1 cellular context compared by ENCODE assay signal in the genomic region with DNA sequence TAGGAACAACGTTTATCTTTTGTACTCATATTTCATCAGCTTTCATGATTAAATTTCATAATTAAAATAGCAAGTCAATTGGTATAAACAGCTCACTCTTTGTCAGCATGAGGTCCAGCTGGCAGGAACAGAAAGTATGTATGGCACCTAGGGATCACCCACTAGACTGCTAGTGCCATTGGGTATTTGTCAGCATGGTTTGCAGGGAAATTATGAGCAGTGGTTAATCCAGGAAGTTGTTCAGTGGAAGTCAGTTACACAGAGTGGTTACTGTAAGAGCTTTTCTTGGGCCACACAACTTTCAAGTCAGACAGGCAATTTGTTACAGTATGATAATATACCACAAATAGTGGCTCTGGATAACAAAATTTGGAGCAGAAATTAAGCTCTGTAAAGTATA.
TF ChIP-seq lines count a peak whose summit lies in the region.

No MANE protein-coding gene starts in this region.

TF ChIP-seq in GM23338, 12 proteins besides CTCF, POLR2A, EP300 and RAD21 (continued from another document):
- TF ChIP-seq, protein P1, sequence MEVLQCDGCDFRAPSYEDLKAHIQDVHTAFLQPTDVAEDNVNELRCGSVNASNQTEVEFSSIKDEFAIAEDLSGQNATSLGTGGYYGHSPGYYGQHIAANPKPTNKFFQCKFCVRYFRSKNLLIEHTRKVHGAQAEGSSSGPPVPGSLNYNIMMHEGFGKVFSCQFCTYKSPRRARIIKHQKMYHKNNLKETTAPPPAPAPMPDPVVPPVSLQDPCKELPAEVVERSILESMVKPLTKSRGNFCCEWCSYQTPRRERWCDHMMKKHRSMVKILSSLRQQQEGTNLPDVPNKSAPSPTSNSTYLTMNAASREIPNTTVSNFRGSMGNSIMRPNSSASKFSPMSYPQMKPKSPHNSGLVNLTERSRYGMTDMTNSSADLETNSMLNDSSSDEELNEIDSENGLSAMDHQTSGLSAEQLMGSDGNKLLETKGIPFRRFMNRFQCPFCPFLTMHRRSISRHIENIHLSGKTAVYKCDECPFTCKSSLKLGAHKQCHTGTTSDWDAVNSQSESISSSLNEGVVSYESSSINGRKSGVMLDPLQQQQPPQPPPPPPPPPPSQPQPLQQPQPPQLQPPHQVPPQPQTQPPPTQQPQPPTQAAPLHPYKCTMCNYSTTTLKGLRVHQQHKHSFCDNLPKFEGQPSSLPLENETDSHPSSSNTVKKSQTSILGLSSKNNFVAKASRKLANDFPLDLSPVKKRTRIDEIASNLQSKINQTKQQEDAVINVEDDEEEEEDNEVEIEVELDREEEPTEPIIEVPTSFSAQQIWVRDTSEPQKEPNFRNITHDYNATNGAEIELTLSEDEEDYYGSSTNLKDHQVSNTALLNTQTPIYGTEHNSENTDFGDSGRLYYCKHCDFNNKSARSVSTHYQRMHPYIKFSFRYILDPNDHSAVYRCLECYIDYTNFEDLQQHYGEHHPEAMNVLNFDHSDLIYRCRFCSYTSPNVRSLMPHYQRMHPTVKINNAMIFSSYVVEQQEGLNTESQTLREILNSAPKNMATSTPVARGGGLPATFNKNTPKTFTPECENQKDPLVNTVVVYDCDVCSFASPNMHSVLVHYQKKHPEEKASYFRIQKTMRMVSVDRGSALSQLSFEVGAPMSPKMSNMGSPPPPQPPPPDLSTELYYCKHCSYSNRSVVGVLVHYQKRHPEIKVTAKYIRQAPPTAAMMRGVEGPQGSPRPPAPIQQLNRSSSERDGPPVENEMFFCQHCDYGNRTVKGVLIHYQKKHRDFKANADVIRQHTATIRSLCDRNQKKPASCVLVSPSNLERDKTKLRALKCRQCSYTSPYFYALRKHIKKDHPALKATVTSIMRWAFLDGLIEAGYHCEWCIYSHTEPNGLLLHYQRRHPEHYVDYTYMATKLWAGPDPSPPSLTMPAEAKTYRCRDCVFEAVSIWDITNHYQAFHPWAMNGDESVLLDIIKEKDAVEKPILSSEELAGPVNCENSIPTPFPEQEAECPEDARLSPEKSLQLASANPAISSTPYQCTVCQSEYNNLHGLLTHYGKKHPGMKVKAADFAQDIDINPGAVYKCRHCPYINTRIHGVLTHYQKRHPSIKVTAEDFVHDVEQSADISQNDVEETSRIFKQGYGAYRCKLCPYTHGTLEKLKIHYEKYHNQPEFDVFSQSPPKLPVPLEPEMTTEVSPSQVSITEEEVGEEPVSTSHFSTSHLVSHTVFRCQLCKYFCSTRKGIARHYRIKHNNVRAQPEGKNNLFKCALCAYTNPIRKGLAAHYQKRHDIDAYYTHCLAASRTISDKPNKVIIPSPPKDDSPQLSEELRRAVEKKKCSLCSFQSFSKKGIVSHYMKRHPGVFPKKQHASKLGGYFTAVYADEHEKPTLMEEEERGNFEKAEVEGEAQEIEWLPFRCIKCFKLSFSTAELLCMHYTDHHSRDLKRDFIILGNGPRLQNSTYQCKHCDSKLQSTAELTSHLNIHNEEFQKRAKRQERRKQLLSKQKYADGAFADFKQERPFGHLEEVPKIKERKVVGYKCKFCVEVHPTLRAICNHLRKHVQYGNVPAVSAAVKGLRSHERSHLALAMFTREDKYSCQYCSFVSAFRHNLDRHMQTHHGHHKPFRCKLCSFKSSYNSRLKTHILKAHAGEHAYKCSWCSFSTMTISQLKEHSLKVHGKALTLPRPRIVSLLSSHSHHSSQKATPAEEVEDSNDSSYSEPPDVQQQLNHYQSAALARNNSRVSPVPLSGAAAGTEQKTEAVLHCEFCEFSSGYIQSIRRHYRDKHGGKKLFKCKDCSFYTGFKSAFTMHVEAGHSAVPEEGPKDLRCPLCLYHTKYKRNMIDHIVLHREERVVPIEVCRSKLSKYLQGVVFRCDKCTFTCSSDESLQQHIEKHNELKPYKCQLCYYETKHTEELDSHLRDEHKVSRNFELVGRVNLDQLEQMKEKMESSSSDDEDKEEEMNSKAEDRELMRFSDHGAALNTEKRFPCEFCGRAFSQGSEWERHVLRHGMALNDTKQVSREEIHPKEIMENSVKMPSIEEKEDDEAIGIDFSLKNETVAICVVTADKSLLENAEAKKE (CRISPR knock-in tag; IDR thresholded peaks at IDR 0.05) = no peak
- TF ChIP-seq, protein P2, sequence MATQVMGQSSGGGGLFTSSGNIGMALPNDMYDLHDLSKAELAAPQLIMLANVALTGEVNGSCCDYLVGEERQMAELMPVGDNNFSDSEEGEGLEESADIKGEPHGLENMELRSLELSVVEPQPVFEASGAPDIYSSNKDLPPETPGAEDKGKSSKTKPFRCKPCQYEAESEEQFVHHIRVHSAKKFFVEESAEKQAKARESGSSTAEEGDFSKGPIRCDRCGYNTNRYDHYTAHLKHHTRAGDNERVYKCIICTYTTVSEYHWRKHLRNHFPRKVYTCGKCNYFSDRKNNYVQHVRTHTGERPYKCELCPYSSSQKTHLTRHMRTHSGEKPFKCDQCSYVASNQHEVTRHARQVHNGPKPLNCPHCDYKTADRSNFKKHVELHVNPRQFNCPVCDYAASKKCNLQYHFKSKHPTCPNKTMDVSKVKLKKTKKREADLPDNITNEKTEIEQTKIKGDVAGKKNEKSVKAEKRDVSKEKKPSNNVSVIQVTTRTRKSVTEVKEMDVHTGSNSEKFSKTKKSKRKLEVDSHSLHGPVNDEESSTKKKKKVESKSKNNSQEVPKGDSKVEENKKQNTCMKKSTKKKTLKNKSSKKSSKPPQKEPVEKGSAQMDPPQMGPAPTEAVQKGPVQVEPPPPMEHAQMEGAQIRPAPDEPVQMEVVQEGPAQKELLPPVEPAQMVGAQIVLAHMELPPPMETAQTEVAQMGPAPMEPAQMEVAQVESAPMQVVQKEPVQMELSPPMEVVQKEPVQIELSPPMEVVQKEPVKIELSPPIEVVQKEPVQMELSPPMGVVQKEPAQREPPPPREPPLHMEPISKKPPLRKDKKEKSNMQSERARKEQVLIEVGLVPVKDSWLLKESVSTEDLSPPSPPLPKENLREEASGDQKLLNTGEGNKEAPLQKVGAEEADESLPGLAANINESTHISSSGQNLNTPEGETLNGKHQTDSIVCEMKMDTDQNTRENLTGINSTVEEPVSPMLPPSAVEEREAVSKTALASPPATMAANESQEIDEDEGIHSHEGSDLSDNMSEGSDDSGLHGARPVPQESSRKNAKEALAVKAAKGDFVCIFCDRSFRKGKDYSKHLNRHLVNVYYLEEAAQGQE (IDR thresholded peaks at IDR 0.05; ENCODE audit: unreplicated experiment) = no peak
- TF ChIP-seq NANOG (IDR thresholded peaks at IDR 0.05; ENCODE audit: borderline replicate concordance) = no peak
- no peak for TF ChIP-seq POLR2AphosphoS5 (IDR thresholded peaks at IDR 0.05; ENCODE audit: low read depth)
- no peak for TF ChIP-seq ZNF114 (CRISPR knock-in tag; IDR thresholded peaks at IDR 0.05)
- no peak for TF ChIP-seq ZNF331 (CRISPR knock-in tag; IDR thresholded peaks at IDR 0.05; ENCODE audit: low read depth)
- no peak for TF ChIP-seq EZH2phosphoT487 (IDR thresholded peaks at IDR 0.05; ENCODE audit: unreplicated experiment)
- TF ChIP-seq, protein P3, sequence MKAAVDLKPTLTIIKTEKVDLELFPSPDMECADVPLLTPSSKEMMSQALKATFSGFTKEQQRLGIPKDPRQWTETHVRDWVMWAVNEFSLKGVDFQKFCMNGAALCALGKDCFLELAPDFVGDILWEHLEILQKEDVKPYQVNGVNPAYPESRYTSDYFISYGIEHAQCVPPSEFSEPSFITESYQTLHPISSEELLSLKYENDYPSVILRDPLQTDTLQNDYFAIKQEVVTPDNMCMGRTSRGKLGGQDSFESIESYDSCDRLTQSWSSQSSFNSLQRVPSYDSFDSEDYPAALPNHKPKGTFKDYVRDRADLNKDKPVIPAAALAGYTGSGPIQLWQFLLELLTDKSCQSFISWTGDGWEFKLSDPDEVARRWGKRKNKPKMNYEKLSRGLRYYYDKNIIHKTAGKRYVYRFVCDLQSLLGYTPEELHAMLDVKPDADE (IDR thresholded peaks at IDR 0.05) = no peak
- no peak for TF ChIP-seq CREB1 (CRISPR knock-in tag; IDR thresholded peaks at IDR 0.05; ENCODE audit: low read depth)
- TF ChIP-seq STAT1 (IDR thresholded peaks at IDR 0.05; ENCODE audit: unreplicated experiment) = no peak
- no peak for TF ChIP-seq JUNB (IDR thresholded peaks at IDR 0.05; ENCODE audit: unreplicated experiment)
